20 cellular contexts compared by ENCODE assay signal in the genomic region with DNA sequence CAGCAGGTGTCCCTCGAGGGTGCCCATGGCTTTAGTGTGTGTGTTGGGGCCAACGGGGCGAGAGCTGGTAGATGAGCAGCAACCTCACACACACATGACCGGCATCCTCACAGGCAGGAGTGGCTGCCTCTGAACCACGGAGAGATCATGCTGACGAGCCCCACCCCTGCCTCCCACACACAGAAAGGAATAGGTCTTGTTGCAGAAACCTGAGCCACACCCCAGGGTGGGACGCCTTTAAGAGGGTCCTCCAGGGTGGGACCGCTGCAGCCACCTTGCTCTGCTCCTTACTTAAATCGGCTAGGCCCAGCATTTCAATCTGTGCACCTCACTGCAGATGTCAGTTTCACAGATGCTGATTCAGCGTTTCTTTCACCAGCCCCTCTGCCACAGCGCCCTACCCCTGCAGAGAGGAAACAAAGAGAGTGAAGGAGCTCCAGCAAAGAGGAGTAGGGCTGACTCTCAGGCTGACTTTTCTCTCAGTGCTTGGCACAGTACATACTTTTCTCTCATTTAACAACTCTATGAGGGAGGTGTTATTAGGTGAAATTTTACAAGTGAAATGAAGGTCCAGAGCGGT.
"Had no signal": no experiment of that assay in that cellular context is flagged by ENCODE, and none has a peak within 500 bp of the region (broad histone marks: within the 10 kb centered on the region; RNA-seq: fewer than 3 reads in every experiment).

No MANE protein-coding gene starts in this region.

- DNase-seq: activated CD4-positive, alpha-beta T cell treated with anti-CD3 and anti-CD28 coated beads, Interleukin-2, amount 50 U/mL, for 48 hours; activated CD8-positive, alpha-beta memory T cell treated with anti-CD3 and anti-CD28 coated beads, Interleukin-2, amount 10 ng/mL, durations not matched to agents 7 days and 5 days; activated effector memory CD4-positive, alpha-beta T cell treated with anti-CD3 and anti-CD28 coated beads, Interleukin-2, amount 50 U/mL, for 16 hours; activated T-cell treated with anti-CD3 and anti-CD28 coated beads, Interleukin-2, amount 50 U/mL, for 24 hours; amniotic stem cell; body of pancreas; central memory CD4-positive, alpha-beta T cell; effector CD4-positive, alpha-beta T cell; immature natural killer cell; naive B cell; right cardiac atrium; thyroid gland had no signal

- H3K4me3 Mint-ChIP-seq: activated CD8-positive, alpha-beta memory T cell treated with anti-CD3 and anti-CD28 coated beads, Interleukin-2, amount 10 ng/mL, durations not matched to agents 7 days and 5 days; activated T-cell treated with anti-CD3 and anti-CD28 coated beads, Interleukin-2, amount 50 U/mL, for 24 hours; immature natural killer cell; naive B cell; stimulated activated effector memory CD8-positive, alpha-beta T cell treated with anti-CD3 and anti-CD28 coated beads, Interleukin-12 subunit alpha, Interleukin-12 subunit beta, amount 100 ng/mL, for 72 hours had no signal

- H3K36me3 Mint-ChIP-seq: activated CD8-positive, alpha-beta memory T cell treated with anti-CD3 and anti-CD28 coated beads, Interleukin-2, amount 10 ng/mL, durations not matched to agents 7 days and 5 days; immature natural killer cell; stimulated activated effector memory CD8-positive, alpha-beta T cell treated with anti-CD3 and anti-CD28 coated beads, Interleukin-12 subunit alpha, Interleukin-12 subunit beta, amount 100 ng/mL, for 72 hours had no signal

- H3K27ac ChIP-seq: body of pancreas, coronary artery, hepatocyte, neutrophil, thyroid gland, vagina had no signal

- H3K4me1 Mint-ChIP-seq: activated CD8-positive, alpha-beta memory T cell treated with anti-CD3 and anti-CD28 coated beads, Interleukin-2, amount 10 ng/mL, durations not matched to agents 7 days and 5 days; immature natural killer cell; stimulated activated effector memory CD8-positive, alpha-beta T cell treated with anti-CD3 and anti-CD28 coated beads, Interleukin-12 subunit alpha, Interleukin-12 subunit beta, amount 100 ng/mL, for 72 hours had no signal

- H3K4me1 ChIP-seq: body of pancreas, thyroid gland had no signal

- ATAC-seq: activated CD8-positive, alpha-beta memory T cell treated with anti-CD3 and anti-CD28 coated beads, Interleukin-2, amount 10 ng/mL, durations not matched to agents 7 days and 5 days; activated naive CD4-positive, alpha-beta T cell treated with anti-CD3 and anti-CD28 coated beads, Interleukin-2, amount 50 U/mL, for 72 hours; body of pancreas; right cardiac atrium had no signal

- H3K36me3 ChIP-seq: neutrophil, thyroid gland, vagina had no signal

- H3K4me3 ChIP-seq: body of pancreas, coronary artery, hepatocyte, lung, smooth muscle cell, thyroid gland, vagina had no signal

- H3K27me3 ChIP-seq: body of pancreas, thyroid gland, vagina had no signal

- H3K9me3 ChIP-seq: body of pancreas, neutrophil, thyroid gland, vagina had no signal

- H3K27ac Mint-ChIP-seq: activated CD8-positive, alpha-beta memory T cell treated with anti-CD3 and anti-CD28 coated beads, Interleukin-2, amount 10 ng/mL, durations not matched to agents 7 days and 5 days; activated naive CD4-positive, alpha-beta T cell treated with anti-CD3 and anti-CD28 coated beads, Interleukin-2, amount 50 U/mL, for 72 hours; activated T-cell treated with anti-CD3 and anti-CD28 coated beads, Interleukin-2, amount 50 U/mL, for 24 hours; immature natural killer cell; stimulated activated effector memory CD8-positive, alpha-beta T cell treated with anti-CD3 and anti-CD28 coated beads, Interleukin-12 subunit alpha, Interleukin-12 subunit beta, amount 100 ng/mL, for 72 hours had no signal
